Comparison of ENCODE assay signal across 18 cellular contexts in genomic region chr2:16640867-16641266, GRCh38. TPM values are rescaled to one million over a fixed set of nuclear protein-coding genes. Genes with fewer than 3 reads are reported as not detected.
DNase-seq lines count a peak whose midpoint lies in the region; ATAC-seq, FAIRE-seq and TF ChIP-seq lines count a peak whose summit lies in the region.
"Had no signal": no experiment of that assay in that cellular context is flagged by ENCODE, and none has a peak within 500 bp of the region (broad histone marks: within the 10 kb centered on the region; RNA-seq: fewer than 3 reads in every experiment).

No MANE protein-coding gene starts in this region.

- H3K9ac ChIP-seq in BLaER1: no peak overlapping the region

- H4K20me1 ChIP-seq in BLaER1: peaks cover 4% of the 10 kb centered on the region; the same call in 1 of the 2 replicates

- TF ChIP-seq POLR2A in adrenal gland (IDR thresholded peaks at IDR 0.05): no peak

- peaks cover 56% of the 10 kb centered on the region for H3K4me1 ChIP-seq in BLaER1
- H3K4me1 ChIP-seq in adrenal gland (replicated peaks in 1 of 2): peaks cover 41 to 72% of the 10 kb centered on the region in 2 donors
- H3K4me1 ChIP-seq in pancreas: peaks cover 0 to 11% (median 0%) of the 10 kb centered on the region in 3 donors
- H3K4me1 ChIP-seq: HAP-1 had no signal

- CTCF ChIA-PET in RWPE1 (lab: Yijun Ruan, JAX): no interaction called here

- H3K27ac ChIP-seq in BLaER1 (no peak overlapping the region; the same call in 1 of the 2 replicates), adrenal gland (peak overlapping the region in 4 of 5 donors; percentile 58 to 68 (median 62)), pancreas (no peak overlapping the region), RWPE1 (no peak overlapping the region)

- intact Hi-C loops in adrenal gland (cut with DNase I): no loop called here
- intact Hi-C loops in left cardiac atrium (cut with DNase I): no loop called here
- intact Hi-C loops in pancreas (cut with DNase I): no loop called here

- no peak for TF ChIP-seq CTCF in adrenal gland (IDR thresholded peaks at IDR 0.05)
- no peak for TF ChIP-seq CTCF in pancreas (IDR thresholded peaks at IDR 0.05)
- TF ChIP-seq CTCF in RWPE1 (conservative IDR thresholded peaks at IDR 0.05; ENCODE audit: low read depth): no peak

- H3K4me3 ChIP-seq in BLaER1: no peak overlapping the region
- no peak overlapping the region for H3K4me3 ChIP-seq in adrenal gland
- H3K4me3 ChIP-seq in pancreas: no peak overlapping the region
- H3K4me3 ChIP-seq: HAP-1 had no signal

- peak overlapping the region; percentile 81 for H3K4me2 ChIP-seq in BLaER1

- WGBS in adrenal gland, 4 donors: 25 to 49% (median 43%) methylated on average over 5 of the region's 5 CpGs
- WGBS in pancreas, 2 donors: 79% methylated on average over 5 of the region's 5 CpGs

- DNase-seq in adrenal gland (peak in 5 of 7 donors; percentile 51 to 84 (median 68)), left cardiac atrium (no peak), pancreas (no peak), RWPE1 (ENCODE audit: low spot score) (no peak), iPS-NIHi7 (ENCODE audit: extremely low spot score) (no peak)
- DNase-seq in activated CD4-positive, alpha-beta T cell treated with anti-CD3 and anti-CD28 coated beads, Interleukin-2, amount 50 U/mL, for 4 hours: no peak
- DNase-seq: activated CD4-positive, CD25-positive, alpha-beta regulatory T cell treated with anti-CD3 and anti-CD28 coated beads, Interleukin-2, amount 50 U/mL, for 72 hours; foreskin fibroblast; NCI-H1092; NK-92 treated with Interleukin-12 subunit alpha and Interleukin-12 subunit beta, amount 100 ng/mL, for 24 hours; SHP77 treated with DMSO at 0.1 percent for 48 hours; small intestine; T-helper 2 cell had no signal

- H3K9me3 ChIP-seq in BLaER1 (peaks cover 7% of the 10 kb centered on the region; the same call in 1 of the 2 replicates), adrenal gland (replicated peaks in 1 of 3) (no peaks in the 10 kb centered on the region), pancreas (no peaks in the 10 kb centered on the region)
- H3K9me3 ChIP-seq: HAP-1 had no signal

- H3K36me3 ChIP-seq in BLaER1 (0 out of 2 replicates have a peak, but pooled peaks cover 3% of the 10 kb centered on the region), adrenal gland (replicated peaks in 1 of 2) (no peaks in the 10 kb centered on the region), pancreas (no peaks in the 10 kb centered on the region)
- H3K36me3 ChIP-seq: HAP-1 had no signal

- FAIRE-seq in pancreas (lab: Jason Lieb, UNC): no peak
- FAIRE-seq: bronchial epithelial cell, small intestine had no signal

- POLR2A ChIA-PET in RWPE1 (lab: Yijun Ruan, JAX; ENCODE audit: low non-redundant PET): no interaction called here

- peak; percentile 76 to 87 for ATAC-seq in left cardiac atrium
- ATAC-seq in pancreas: peak in 3 of 4 donors; percentile 35 to 58 (median 51)
- ATAC-seq in HG02981 (IDR thresholded peaks at IDR 0.05; ENCODE audit: unreplicated experiment): no peak

- H3K27me3 ChIP-seq in BLaER1 (no peaks in the 10 kb centered on the region), adrenal gland (no peaks in the 10 kb centered on the region), pancreas (no peaks in the 10 kb centered on the region)

RNA-seq across cellular contexts. Expression of gene CYRIA, which starts 24.8 kb away (rescaled TPM):
- total RNA-seq in adrenal gland (10 to 100 TPM; 14.7 to 31.0 (median 20.1) TPM), left cardiac atrium (1 to 10 TPM; 4.9 to 7.2 TPM), pancreas (1 to 10 TPM; 1.2 to 7.6 (median 2.2) TPM)
- polyA plus RNA-seq in adrenal gland (10 to 100 TPM in 1 of 3 donors, 1 to 10 TPM in 2; 2.4 to 12.4 (median 5.7) TPM), pancreas (1 to 10 TPM in 1 of 2 donors, under 1 TPM in 1; 0.65 to 1.3 TPM)
- total RNA-seq: G401 had no signal

Comparison
In these comparisons a context has a peak if more than half of its experiments do, and no peak if none do; other contexts are left out.
1. H3K27ac ChIP-seq: peak in adrenal gland (4 of 5); none in BLaER1 (single experiment), pancreas (0 of 4) and RWPE1 (single experiment).
2. DNase-seq: peak in adrenal gland (5 of 7); none in left cardiac atrium (single experiment), pancreas (0 of 6), RWPE1 (single experiment), iPS-NIHi7 (single experiment) and activated CD4-positive, alpha-beta T cell treated with anti-CD3 and anti-CD28 coated beads, Interleukin-2, amount 50 U/mL, for 4 hours (0 of 2).